Comparison of ENCODE assay signal across 16 cellular contexts in genomic region chr22:39313258-39314001, GRCh38. TPM values are rescaled to one million over a fixed set of nuclear protein-coding genes. Genes with fewer than 3 reads are reported as not detected.
DNase-seq lines count a peak whose midpoint lies in the region; ATAC-seq and TF ChIP-seq lines count a peak whose summit lies in the region.
"Had no signal": no experiment of that assay in that cellular context is flagged by ENCODE, and none has a peak within 500 bp of the region (broad histone marks: within the 10 kb centered on the region; RNA-seq: fewer than 3 reads in every experiment).

No MANE protein-coding gene starts in this region.

- peaks cover 69% of the 10 kb centered on the region for H3K36me3 ChIP-seq in CD8-positive, alpha-beta T cell (ENCODE audit: insufficient read depth, low read length)
- H3K36me3 ChIP-seq in GM23338 (ENCODE audit: insufficient read depth) (peaks cover 62% of the 10 kb centered on the region), mesendoderm (ENCODE audit: control insufficient read depth, insufficient read depth, low read length) (peaks cover 57% of the 10 kb centered on the region)
- peaks cover 29 to 71% (median 49%) of the 10 kb centered on the region in 3 experiments for H3K36me3 ChIP-seq in naive thymus-derived CD4-positive, alpha-beta T cell (ENCODE audit: control insufficient read depth in 2 of 3, insufficient read depth in 3 of 3, low read length in 3 of 3)
- H3K36me3 ChIP-seq: ovary had no signal

- H4K20me1 ChIP-seq in GM23338 (replicated peaks; ENCODE audit: insufficient read depth): peaks cover 57% of the 10 kb centered on the region

- no peak overlapping the region for H4K5ac ChIP-seq in mesendoderm (ENCODE audit: low read length)

- H3K4me1 ChIP-seq in CD8-positive, alpha-beta T cell (ENCODE audit: insufficient read depth, low read length): peaks cover 43% of the 10 kb centered on the region
- H3K4me1 ChIP-seq in GM23338 (ENCODE audit: insufficient read depth) (peaks cover 56% of the 10 kb centered on the region), mesendoderm (ENCODE audit: control insufficient read depth, low read depth, low read length) (peaks cover 2% of the 10 kb centered on the region)
- H3K4me1 ChIP-seq in naive thymus-derived CD4-positive, alpha-beta T cell (ENCODE audit: control insufficient read depth in 2 of 2, insufficient read depth in 2 of 2, low read length in 2 of 2): peaks cover 31 to 45% of the 10 kb centered on the region in 2 donors

- H3K79me2 ChIP-seq in GM23338 (replicated peaks; ENCODE audit: insufficient read depth): peaks cover 39% of the 10 kb centered on the region
- peaks cover 41% of the 10 kb centered on the region for H3K79me2 ChIP-seq in mesendoderm (ENCODE audit: control insufficient read depth, insufficient read depth, low read length)

- H3K9me2 ChIP-seq in GM23338 (ENCODE audit: insufficient read depth): no peaks in the 10 kb centered on the region

- H3K79me1 ChIP-seq in mesendoderm (ENCODE audit: low read length): peaks cover 20% of the 10 kb centered on the region

- no peak overlapping the region for H3K18ac ChIP-seq in mesendoderm (ENCODE audit: low read length)

- H3K9me3 Mint-ChIP-seq in CD8-positive, alpha-beta T cell: no peaks in the 10 kb centered on the region
- peaks cover 9% of the 10 kb centered on the region; the same call in 2 of the 3 replicates for H3K9me3 Mint-ChIP-seq in GM23338
- H3K9me3 Mint-ChIP-seq in activated T-helper 1 cell treated with anti-CD3 and anti-CD28 coated beads, Interleukin-12 subunit alpha, Interleukin-12 subunit beta, Interleukin-2, Interleukin-4 antibody, amounts not matched to agents 30 ng/mL and 10 ng/mL and 1 ng/mL, durations not matched to agents 14 hours and 24 hours and 36 hours: no peaks in the 10 kb centered on the region
- peaks cover 0 to 2% (median 0%) of the 10 kb centered on the region in 11 donors for H3K9me3 Mint-ChIP-seq in naive thymus-derived CD4-positive, alpha-beta T cell

- no peak for TF ChIP-seq CTCF in CD8-positive, alpha-beta T cell (IDR thresholded peaks at IDR 0.05)
- TF ChIP-seq CTCF in GM23338 (conservative IDR thresholded peaks at IDR 0.05; ENCODE audit: low read depth in 2 of 2): no peak

- no peaks in the 10 kb centered on the region for H3K27me3 ChIP-seq in CD8-positive, alpha-beta T cell (ENCODE audit: insufficient read depth, low read length)
- H3K27me3 ChIP-seq in GM23338 (ENCODE audit: insufficient read depth) (no peaks in the 10 kb centered on the region), mesendoderm (ENCODE audit: insufficient read depth, low read length, poor library complexity) (no peaks in the 10 kb centered on the region)
- H3K27me3 ChIP-seq in naive thymus-derived CD4-positive, alpha-beta T cell (ENCODE audit: control insufficient read depth in 2 of 2, insufficient read depth in 2 of 2, low read length in 2 of 2): no peaks in the 10 kb centered on the region
- H3K27me3 ChIP-seq: ascending aorta, esophagus muscularis mucosa, ovary had no signal

- POLR2A ChIA-PET in CD8-positive, alpha-beta T cell (lab: Charles Lee): interaction anchor here (7.0 kb wide), 1 partner anchor 143 kb away, joined by 160 read pairs; no protein-coding TSS in a partner anchor
- POLR2A ChIA-PET in naive thymus-derived CD4-positive, alpha-beta T cell (lab: Charles Lee): interaction anchor here (2.7 to 8.1 kb wide), 2 partner anchors 141 to 143 kb away, joined by 29 to 240 read pairs; no protein-coding TSS in a partner anchor

- no peak overlapping the region for H3K56ac ChIP-seq in mesendoderm (ENCODE audit: low read length)

- intact Hi-C loops in CD8-positive, alpha-beta T cell (cut with DNase I, micrococcal nuclease): loop anchor here in 1 of 2 experiments (10.0 kb wide), 2 partner anchors 559 to 919 kb away; partner anchors contain the start of gene SUN2
- intact Hi-C loops in activated T-helper 1 cell treated with anti-CD3 and anti-CD28 coated beads, Interleukin-12 subunit alpha, Interleukin-12 subunit beta, Interleukin-2, Interleukin-4 antibody, amounts not matched to agents 30 ng/mL and 10 ng/mL and 1 ng/mL, durations not matched to agents 14 hours and 24 hours and 36 hours (cut with micrococcal nuclease): no loop called here
- intact Hi-C loops in naive thymus-derived CD4-positive, alpha-beta T cell (cut with micrococcal nuclease): loop anchor here in 1 of 2 donors (10.0 kb wide), 1 partner anchor 559 kb away; the partner anchor contains the start of gene SUN2

- WGBS in mesendoderm (ENCODE audit: extremely low coverage, insufficient coverage, low lambda C conversion rate): no CpG with 5 or more reads among the region's 20 CpGs

- peak overlapping the region; percentile 45 for H3K27ac Mint-ChIP-seq in CD8-positive, alpha-beta T cell
- peak overlapping the region; percentile 95 for H3K27ac Mint-ChIP-seq in GM23338
- peak overlapping the region; percentile 18 for H3K27ac Mint-ChIP-seq in activated T-helper 1 cell treated with anti-CD3 and anti-CD28 coated beads, Interleukin-12 subunit alpha, Interleukin-12 subunit beta, Interleukin-2, Interleukin-4 antibody, amounts not matched to agents 30 ng/mL and 10 ng/mL and 1 ng/mL, durations not matched to agents 14 hours and 24 hours and 36 hours
- H3K27ac Mint-ChIP-seq in naive thymus-derived CD4-positive, alpha-beta T cell: peak overlapping the region in 2 of 9 donors; percentile 23 to 80

- H2AK5ac ChIP-seq in mesendoderm (ENCODE audit: low read length): no peak overlapping the region

- no peak overlapping the region for H3K4me3 ChIP-seq in CD8-positive, alpha-beta T cell (ENCODE audit: low read depth, low read length)
- H3K4me3 ChIP-seq in GM23338 (0 out of 2 replicates have a peak overlapping the region, but pooled peaks have one; percentile 20), mesendoderm (ENCODE audit: low read length) (no peak overlapping the region)
- H3K4me3 ChIP-seq in naive thymus-derived CD4-positive, alpha-beta T cell (ENCODE audit: low read length): no peak overlapping the region
- H3K4me3 ChIP-seq: ascending aorta, esophagus muscularis mucosa, ovary had no signal

- H2AFZ ChIP-seq in GM23338: no peak overlapping the region

- no peak for ATAC-seq in CD8-positive, alpha-beta T cell
- ATAC-seq in GM23338: no peak
- no peak for ATAC-seq in naive thymus-derived CD4-positive, alpha-beta T cell

- H3K4me2 ChIP-seq in GM23338: peak overlapping the region; percentile 100; the same call in 1 of the 2 replicates
- H3K4me2 ChIP-seq in mesendoderm (ENCODE audit: low read length): no peak overlapping the region
- H3K4me2 ChIP-seq: KMS-11 had no signal

- DNase-seq in CD8-positive, alpha-beta T cell: no peak
- DNase-seq in GM23338 (ENCODE audit: low spot score): no peak
- no peak for DNase-seq in activated T-helper 1 cell treated with anti-CD3 and anti-CD28 coated beads, Interleukin-12 subunit alpha, Interleukin-12 subunit beta, Interleukin-2, Interleukin-4 antibody, amounts not matched to agents 30 ng/mL and 10 ng/mL and 1 ng/mL, durations not matched to agents 14 hours and 24 hours and 36 hours (ENCODE audit: low spot score)
- no peak for DNase-seq in mesendoderm
- DNase-seq in NCI-H1930 (lab: John Stamatoyannopoulos, UW): no peak
- DNase-seq in kidney glomerular epithelial cell (lab: John Stamatoyannopoulos, UW): no peak
- no peak for DNase-seq in activated gamma-delta T cell treated with Interleukin-2 at 50 U/mL for 16 hours
- DNase-seq in naive thymus-derived CD4-positive, alpha-beta T cell: no peak
- DNase-seq: activated CD4-positive, alpha-beta T cell treated with anti-CD3 and anti-CD28 coated beads for 1 hour; DND-41; NCI-H2171; ovary; SHP77 treated with DMSO at 0.1 percent for 48 hours had no signal

- no peak overlapping the region for H2BK5ac ChIP-seq in mesendoderm (ENCODE audit: low read length)

- peak overlapping the region; percentile 8 for H3K9ac ChIP-seq in mesendoderm (ENCODE audit: low read length)
- H3K9ac ChIP-seq: KMS-11 had no signal

- CTCF ChIA-PET in CD8-positive, alpha-beta T cell (lab: Charles Lee): interaction anchor here (0.9 to 12.1 kb wide), 7 partner anchors 16 to 310 kb away, joined by 3 to 386 read pairs (median 8); no protein-coding TSS in a partner anchor
- CTCF ChIA-PET in naive thymus-derived CD4-positive, alpha-beta T cell (lab: Charles Lee): interaction anchor here (1.0 to 11.7 kb wide), 2 partner anchors 134 to 143 kb away, joined by 3 to 262 read pairs; no protein-coding TSS in a partner anchor

- peaks cover 45% of the 10 kb centered on the region for H3K4me1 Mint-ChIP-seq in CD8-positive, alpha-beta T cell (ENCODE audit: low read depth)
- H3K4me1 Mint-ChIP-seq in GM23338: peaks cover 71% of the 10 kb centered on the region
- H3K4me1 Mint-ChIP-seq in activated T-helper 1 cell treated with anti-CD3 and anti-CD28 coated beads, Interleukin-12 subunit alpha, Interleukin-12 subunit beta, Interleukin-2, Interleukin-4 antibody, amounts not matched to agents 30 ng/mL and 10 ng/mL and 1 ng/mL, durations not matched to agents 14 hours and 24 hours and 36 hours (ENCODE audit: low read depth): peaks cover 50% of the 10 kb centered on the region
- peaks cover 16 to 58% (median 31%) of the 10 kb centered on the region in 7 donors for H3K4me1 Mint-ChIP-seq in naive thymus-derived CD4-positive, alpha-beta T cell

- no peaks in the 10 kb centered on the region for H3K9me3 ChIP-seq in CD8-positive, alpha-beta T cell (ENCODE audit: low read length)
- no peaks in the 10 kb centered on the region for H3K9me3 ChIP-seq in naive thymus-derived CD4-positive, alpha-beta T cell (ENCODE audit: control insufficient read depth in 2 of 3, low read length in 3 of 3)
- H3K9me3 ChIP-seq: ascending aorta, esophagus muscularis mucosa, ovary had no signal

- no peak overlapping the region for H2BK15ac ChIP-seq in mesendoderm (replicated peaks; ENCODE audit: low read depth)

- H3K36me3 Mint-ChIP-seq in CD8-positive, alpha-beta T cell: peaks cover 72% of the 10 kb centered on the region
- H3K36me3 Mint-ChIP-seq in GM23338 (ENCODE audit: low read depth): peaks cover 75% of the 10 kb centered on the region
- H3K36me3 Mint-ChIP-seq in activated T-helper 1 cell treated with anti-CD3 and anti-CD28 coated beads, Interleukin-12 subunit alpha, Interleukin-12 subunit beta, Interleukin-2, Interleukin-4 antibody, amounts not matched to agents 30 ng/mL and 10 ng/mL and 1 ng/mL, durations not matched to agents 14 hours and 24 hours and 36 hours (ENCODE audit: low read depth): peaks cover 64% of the 10 kb centered on the region
- H3K36me3 Mint-ChIP-seq in naive thymus-derived CD4-positive, alpha-beta T cell: peaks cover 7 to 48% (median 11%) of the 10 kb centered on the region in 5 donors

- H4K8ac ChIP-seq in mesendoderm (ENCODE audit: low read depth, low read length): no peak overlapping the region

- H2BK120ac ChIP-seq in mesendoderm (ENCODE audit: low read depth, low read length): no peak overlapping the region

- H3K4ac ChIP-seq in mesendoderm (ENCODE audit: low read depth, low read length): no peak overlapping the region

- H3K27ac ChIP-seq in CD8-positive, alpha-beta T cell (ENCODE audit: low read depth, low read length): no peak overlapping the region
- H3K27ac ChIP-seq in GM23338 (ENCODE audit: low read depth) (peak overlapping the region; percentile 99), mesendoderm (ENCODE audit: low read depth, low read length) (no peak overlapping the region)
- no peak overlapping the region for H3K27ac ChIP-seq in naive thymus-derived CD4-positive, alpha-beta T cell (ENCODE audit: low read depth, low read length)
- H3K27ac ChIP-seq: ascending aorta, KMS-11, ovary had no signal

- no peaks in the 10 kb centered on the region for H3K27me3 Mint-ChIP-seq in CD8-positive, alpha-beta T cell (ENCODE audit: low read depth)
- peaks cover 75% of the 10 kb centered on the region for H3K27me3 Mint-ChIP-seq in GM23338 (ENCODE audit: insufficient read depth, low read depth, poor library complexity)
- no peaks in the 10 kb centered on the region for H3K27me3 Mint-ChIP-seq in activated T-helper 1 cell treated with anti-CD3 and anti-CD28 coated beads, Interleukin-12 subunit alpha, Interleukin-12 subunit beta, Interleukin-2, Interleukin-4 antibody, amounts not matched to agents 30 ng/mL and 10 ng/mL and 1 ng/mL, durations not matched to agents 14 hours and 24 hours and 36 hours (ENCODE audit: insufficient read depth)
- H3K27me3 Mint-ChIP-seq in naive thymus-derived CD4-positive, alpha-beta T cell: no peaks in the 10 kb centered on the region

- H3K4me3 Mint-ChIP-seq in CD8-positive, alpha-beta T cell: no peak overlapping the region
- peak overlapping the region; percentile 52 for H3K4me3 Mint-ChIP-seq in GM23338
- H3K4me3 Mint-ChIP-seq in activated T-helper 1 cell treated with anti-CD3 and anti-CD28 coated beads, Interleukin-12 subunit alpha, Interleukin-12 subunit beta, Interleukin-2, Interleukin-4 antibody, amounts not matched to agents 30 ng/mL and 10 ng/mL and 1 ng/mL, durations not matched to agents 14 hours and 24 hours and 36 hours: no peak overlapping the region
- peak overlapping the region in 1 of 10 donors; percentile 14 for H3K4me3 Mint-ChIP-seq in naive thymus-derived CD4-positive, alpha-beta T cell

- no peak overlapping the region for H3K23ac ChIP-seq in mesendoderm (ENCODE audit: low read length)

- peaks cover 91% of the 10 kb centered on the region for H3F3A ChIP-seq in GM23338 (replicated peaks; ENCODE audit: low read depth)

RNA-seq across cellular contexts. Expression of gene RPL3, which starts 6.0 kb away (rescaled TPM):
- total RNA-seq in CD8-positive, alpha-beta T cell: 1,000 to 10,000 TPM; 3,777 to 3,874 TPM
- total RNA-seq in GM23338 (2014; rRNA removed; shearing (Covaris generic)): 2,755 and 3,244 TPM in 2 replicates
- 1,846 and 1,983 TPM in 2 replicates for polyA plus RNA-seq in GM23338 (2016; fragmentation: Nextera tagmentation; extraction: Ambion mirVana)
- 1,905 and 1,941 TPM in 2 replicates for total RNA-seq in activated T-helper 1 cell treated with anti-CD3 and anti-CD28 coated beads, Interleukin-12 subunit alpha, Interleukin-12 subunit beta, Interleukin-2, Interleukin-4 antibody, amounts not matched to agents 30 ng/mL and 10 ng/mL and 1 ng/mL, durations not matched to agents 14 hours and 24 hours and 36 hours
- 2,149 TPM for polyA plus RNA-seq in mesendoderm (2013, experiment 1 of 2)
- polyA plus RNA-seq in mesendoderm (2013, experiment 2 of 2): 2,158 TPM
- total RNA-seq in naive thymus-derived CD4-positive, alpha-beta T cell: 1,000 to 10,000 TPM; 1,611 to 3,932 (median 3,789) TPM
- polyA plus RNA-seq in naive thymus-derived CD4-positive, alpha-beta T cell: 1,000 to 10,000 TPM; 4,573 to 5,509 TPM

RNA-seq across cellular contexts. Expression of gene SYNGR1, which starts 36.4 kb away (rescaled TPM):
- 1 to 10 TPM; 1.9 to 2.6 TPM for total RNA-seq in CD8-positive, alpha-beta T cell
- total RNA-seq in GM23338 (2014; rRNA removed; shearing (Covaris generic)): 12.3 and 30.9 TPM in 2 replicates
- 37.0 and 37.7 TPM in 2 replicates for polyA plus RNA-seq in GM23338 (2016; fragmentation: Nextera tagmentation; extraction: Ambion mirVana)
- total RNA-seq in activated T-helper 1 cell treated with anti-CD3 and anti-CD28 coated beads, Interleukin-12 subunit alpha, Interleukin-12 subunit beta, Interleukin-2, Interleukin-4 antibody, amounts not matched to agents 30 ng/mL and 10 ng/mL and 1 ng/mL, durations not matched to agents 14 hours and 24 hours and 36 hours: not detected in 2 replicates
- 10.5 TPM for polyA plus RNA-seq in mesendoderm (2013, experiment 1 of 2)
- polyA plus RNA-seq in mesendoderm (2013, experiment 2 of 2): 10.0 TPM
- total RNA-seq in naive thymus-derived CD4-positive, alpha-beta T cell: 1 to 10 TPM in 2 of 5 experiments, under 1 TPM in 3; 0.12 to 7.0 (median 0.92) TPM
- 1 to 10 TPM; 1.9 to 2.5 TPM for polyA plus RNA-seq in naive thymus-derived CD4-positive, alpha-beta T cell
